Comparison of ENCODE assay signal across 27 cellular contexts in the genomic region with DNA sequence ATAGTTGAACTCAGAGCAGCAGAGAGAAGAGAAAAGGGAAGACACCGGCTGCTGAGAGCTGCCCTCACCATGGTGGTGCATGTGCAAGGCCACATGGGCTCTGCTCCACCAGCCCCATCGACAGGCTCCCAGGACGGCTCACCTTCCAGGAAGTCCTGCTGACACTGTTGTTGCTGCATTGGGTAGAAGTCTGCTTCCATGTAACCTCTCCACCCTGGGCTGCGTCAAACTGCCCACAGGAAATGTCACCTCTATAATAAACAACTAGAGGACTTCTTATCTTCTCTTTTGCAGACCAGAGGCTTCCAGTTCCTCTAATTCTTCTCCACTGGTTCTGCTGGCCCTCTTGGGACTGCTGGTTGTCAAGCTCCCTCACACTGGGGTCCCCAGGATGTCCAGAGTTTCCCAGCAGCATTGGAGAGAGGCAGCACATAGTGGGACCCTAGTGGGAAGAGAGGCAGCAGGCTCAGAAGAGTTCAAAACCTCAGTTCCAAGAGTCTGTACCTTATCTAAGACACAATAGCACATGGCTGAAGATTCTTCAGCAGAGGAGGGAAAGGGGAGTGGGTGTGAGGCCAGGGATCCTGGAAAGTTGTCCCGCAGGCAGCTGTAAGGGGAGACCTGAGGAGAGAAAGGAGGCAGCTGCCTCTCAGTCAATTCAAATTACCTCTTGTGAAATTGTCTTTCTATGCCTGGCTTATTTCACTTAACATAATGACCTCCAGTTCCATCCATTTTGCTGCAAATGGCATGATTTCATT. TPM values are rescaled to one million over a fixed set of nuclear protein-coding genes. Genes with fewer than 3 reads are reported as not detected.
DNase-seq lines count a peak whose midpoint lies in the region; ATAC-seq, FAIRE-seq and TF ChIP-seq lines count a peak whose summit lies in the region.
"Had no signal": no experiment of that assay in that cellular context is flagged by ENCODE, and none has a peak within 500 bp of the region (broad histone marks: within the 10 kb centered on the region; RNA-seq: fewer than 3 reads in every experiment).

No MANE protein-coding gene starts in this region.

- no peak overlapping the region for H3K56ac ChIP-seq in H1 (replicated peaks; ENCODE audit: insufficient read length, low read depth, low read length)

- H3K27me3 Mint-ChIP-seq in activated CD4-positive, alpha-beta memory T cell treated with anti-CD3 and anti-CD28 coated beads, Interleukin-2, amount 10 ng/mL, durations not matched to agents 7 days and 5 days = peaks cover 43% of the 10 kb centered on the region
- H3K27me3 Mint-ChIP-seq in activated CD4-positive, alpha-beta memory T cell treated with anti-CD3 and anti-CD28 coated beads for 36 hours = peaks cover 19% of the 10 kb centered on the region
- peaks cover 4 to 8% of the 10 kb centered on the region in 2 donors for H3K27me3 Mint-ChIP-seq in stimulated activated naive B cell treated with anti-CD40 and anti-IgM and Interleukin-4, amounts not matched to agents 10 μg/mL and 1 μg/mL and 100 μg/mL, for 72 hours
- peaks cover 47% of the 10 kb centered on the region for H3K27me3 Mint-ChIP-seq in chondrocyte (ENCODE audit: low read depth)

- no peak for TF ChIP-seq EP300 in H1 (IDR thresholded peaks at IDR 0.05; ENCODE audit: borderline replicate concordance in 1 of 2, low read depth in 2 of 2, low read length in 2 of 2)

- TF ChIP-seq RAD21 in H1 (IDR thresholded peaks at IDR 0.05 in 1 of 2, conservative IDR thresholded peaks at IDR 0.05 in 1 of 2; ENCODE audit: low read depth in 2 of 2, low read length in 2 of 2) = no peak

- H3K18ac ChIP-seq in H1 (ENCODE audit: extremely low read depth, low read length) = no peak overlapping the region

- H3K79me2 ChIP-seq in H1 (ENCODE audit: control insufficient read depth in 1 of 2, insufficient read depth in 2 of 2, low read length in 2 of 2) = no peaks in the 10 kb centered on the region

- H3K79me1 ChIP-seq in H1 (ENCODE audit: low read depth, low read length) = no peaks in the 10 kb centered on the region

- DNase-seq in activated CD4-positive, alpha-beta memory T cell treated with anti-CD3 and anti-CD28 coated beads, Interleukin-2, amount 10 ng/mL, durations not matched to agents 7 days and 5 days = peak; percentile 38
- no peak for DNase-seq in activated CD4-positive, alpha-beta memory T cell treated with anti-CD3 and anti-CD28 coated beads for 36 hours
- DNase-seq in SKM-1 (lab: John Stamatoyannopoulos, UW; ENCODE audit: unreplicated experiment) (peak; percentile 76), H1 (ENCODE audit: low read depth in 1 of 2, low spot score in 2 of 2) (no peak), chondrocyte (ENCODE audit: low spot score) (no peak)
- DNase-seq in stimulated activated naive B cell treated with anti-CD40 and anti-IgM and Interleukin-4, amounts not matched to agents 10 μg/mL and 1 μg/mL and 100 μg/mL, for 72 hours = no peak
- DNase-seq: activated CD4-positive, alpha-beta T cell treated with anti-CD3 and anti-CD28 coated beads for 4 hours; HCEC 1CT; kidney glomerular epithelial cell; lower lobe of right lung; NCI-H1105 treated with DMSO at 0.1 percent for 48 hours; NCI-H2029 treated with DMSO at 0.1 percent for 48 hours; NCI-H345; NCI-H774; PC-3 had no signal

- WGBS in H1 (ENCODE audit: extremely low coverage in 1 of 2, insufficient coverage in 1 of 2, insufficient read length in 1 of 2, insufficient replicate concordance in 2 of 2, low coverage in 1 of 2, low lambda C conversion rate in 2 of 2, missing lambda C conversion rate in 1 of 2), 2 experiments = 89% methylated on average over 5 of the region's 5 CpGs; no CpG with 5 or more reads in 1 of the 2 experiments

- no peak overlapping the region for H2BK20ac ChIP-seq in H1 (ENCODE audit: low read length)

- no peak overlapping the region for H3K4me2 ChIP-seq in H1 (ENCODE audit: insufficient read depth in 1 of 2, low read depth in 2 of 2, low read length in 2 of 2)
- H3K4me2 ChIP-seq: A549 had no signal

- H3K4me3 ChIP-seq in H1 (ENCODE audit: extremely low read depth in 1 of 4, insufficient read depth in 2 of 4, low read depth in 3 of 4, low read length in 4 of 4) = no peak overlapping the region
- H3K4me3 ChIP-seq: A549, ascending aorta, lower lobe of right lung had no signal

- H2BK12ac ChIP-seq in H1 (ENCODE audit: low read depth, low read length) = no peak overlapping the region

- H3K27ac ChIP-seq in H1 (ENCODE audit: low read depth, low read length) = no peak overlapping the region
- H3K27ac ChIP-seq: A549, ascending aorta, lower lobe of right lung had no signal

- no peak overlapping the region for H3K9ac ChIP-seq in H1 (replicated peaks in 1 of 4; ENCODE audit: extremely low read depth in 1 of 4, low read depth in 3 of 4, low read length in 3 of 4)

- CTCF ChIA-PET in activated CD4-positive, alpha-beta memory T cell treated with anti-CD3 and anti-CD28 coated beads, Interleukin-2, amount 10 ng/mL, durations not matched to agents 7 days and 5 days (lab: Charles Lee) = interaction anchor here (1.3 kb wide), 1 partner anchor 31 kb away, joined by 3 read pairs; no protein-coding TSS in a partner anchor
- CTCF ChIA-PET in activated CD4-positive, alpha-beta memory T cell treated with anti-CD3 and anti-CD28 coated beads for 36 hours (lab: Charles Lee) = no interaction called here
- CTCF ChIA-PET in H1 (lab: Charles Lee; ENCODE audit: partially characterized antibody) = interaction anchor here (1.1 kb wide), 1 partner anchor 136 kb away, joined by 4 read pairs; no protein-coding TSS in a partner anchor

- no peaks in the 10 kb centered on the region for H3K36me3 Mint-ChIP-seq in activated CD4-positive, alpha-beta memory T cell treated with anti-CD3 and anti-CD28 coated beads, Interleukin-2, amount 10 ng/mL, durations not matched to agents 7 days and 5 days (ENCODE audit: low read depth)
- H3K36me3 Mint-ChIP-seq in activated CD4-positive, alpha-beta memory T cell treated with anti-CD3 and anti-CD28 coated beads for 36 hours = no peaks in the 10 kb centered on the region
- H3K36me3 Mint-ChIP-seq in stimulated activated naive B cell treated with anti-CD40 and anti-IgM and Interleukin-4, amounts not matched to agents 10 μg/mL and 1 μg/mL and 100 μg/mL, for 72 hours = no peaks in the 10 kb centered on the region
- no peaks in the 10 kb centered on the region for H3K36me3 Mint-ChIP-seq in chondrocyte (ENCODE audit: low read depth)
- H3K36me3 Mint-ChIP-seq: activated naive CD8-positive, alpha-beta T cell had no signal

- no peak overlapping the region for H3K14ac ChIP-seq in H1 (ENCODE audit: insufficient read length)

- no peaks in the 10 kb centered on the region for H3K27me3 ChIP-seq in H1 (replicated peaks in 1 of 4; ENCODE audit: control insufficient read depth in 3 of 4, extremely low read depth in 1 of 4, insufficient read depth in 3 of 4, low read length in 3 of 4)
- H3K27me3 ChIP-seq: ascending aorta had no signal

- FAIRE-seq in H1 (lab: Jason Lieb, UNC) = no peak
- FAIRE-seq: A549 had no signal

- ATAC-seq in stimulated activated naive B cell treated with anti-CD40 and anti-IgM and Interleukin-4, amounts not matched to agents 10 μg/mL and 1 μg/mL and 100 μg/mL, for 72 hours (replicated peaks) = peak; percentile 48 to 53
- ATAC-seq in HG02938 (IDR thresholded peaks at IDR 0.05; ENCODE audit: unreplicated experiment) = no peak
- ATAC-seq in HG03045 (IDR thresholded peaks at IDR 0.05; ENCODE audit: unreplicated experiment) = no peak
- ATAC-seq: A549, PC-3, Right ventricle myocardium inferior had no signal

- H3K4me1 Mint-ChIP-seq in activated CD4-positive, alpha-beta memory T cell treated with anti-CD3 and anti-CD28 coated beads, Interleukin-2, amount 10 ng/mL, durations not matched to agents 7 days and 5 days = peaks cover 35% of the 10 kb centered on the region
- no peaks in the 10 kb centered on the region for H3K4me1 Mint-ChIP-seq in activated CD4-positive, alpha-beta memory T cell treated with anti-CD3 and anti-CD28 coated beads for 36 hours (ENCODE audit: low read depth)
- H3K4me1 Mint-ChIP-seq in stimulated activated naive B cell treated with anti-CD40 and anti-IgM and Interleukin-4, amounts not matched to agents 10 μg/mL and 1 μg/mL and 100 μg/mL, for 72 hours = peaks cover 2 to 8% of the 10 kb centered on the region in 2 donors
- H3K4me1 Mint-ChIP-seq in chondrocyte (ENCODE audit: low read depth) = no peaks in the 10 kb centered on the region

- H3K9me3 ChIP-seq in H1 (ENCODE audit: insufficient read depth in 2 of 2, low read depth in 1 of 2, low read length in 1 of 2) = no peaks in the 10 kb centered on the region
- H3K9me3 ChIP-seq: A549, ascending aorta, lower lobe of right lung had no signal

- no peaks in the 10 kb centered on the region for H3K9me3 Mint-ChIP-seq in activated CD4-positive, alpha-beta memory T cell treated with anti-CD3 and anti-CD28 coated beads, Interleukin-2, amount 10 ng/mL, durations not matched to agents 7 days and 5 days
- H3K9me3 Mint-ChIP-seq in activated CD4-positive, alpha-beta memory T cell treated with anti-CD3 and anti-CD28 coated beads for 36 hours = no peaks in the 10 kb centered on the region
- no peaks in the 10 kb centered on the region for H3K9me3 Mint-ChIP-seq in stimulated activated naive B cell treated with anti-CD40 and anti-IgM and Interleukin-4, amounts not matched to agents 10 μg/mL and 1 μg/mL and 100 μg/mL, for 72 hours
- H3K9me3 Mint-ChIP-seq in chondrocyte (ENCODE audit: low read depth) = no peaks in the 10 kb centered on the region
- H3K9me3 Mint-ChIP-seq: dendritic cell treated with granulocyte-macrophage colony-stimulating factor and Interleukin-4, amounts not matched to agents 40 ng/mL and 50 ng/mL, for 4 days had no signal

- H2BK15ac ChIP-seq in H1 (ENCODE audit: low read length) = no peak overlapping the region

- H2BK120ac ChIP-seq in H1 (replicated peaks; ENCODE audit: low read depth, low read length) = no peak overlapping the region

- H3K36me3 ChIP-seq in H1 (ENCODE audit: control insufficient read depth in 2 of 4, insufficient read depth in 4 of 4, low read length in 3 of 4) = no peaks in the 10 kb centered on the region
- H3K36me3 ChIP-seq: ascending aorta, lower lobe of right lung had no signal

- no peak overlapping the region for H3K27ac Mint-ChIP-seq in activated CD4-positive, alpha-beta memory T cell treated with anti-CD3 and anti-CD28 coated beads, Interleukin-2, amount 10 ng/mL, durations not matched to agents 7 days and 5 days
- no peak overlapping the region for H3K27ac Mint-ChIP-seq in activated CD4-positive, alpha-beta memory T cell treated with anti-CD3 and anti-CD28 coated beads for 36 hours
- no peak overlapping the region for H3K27ac Mint-ChIP-seq in stimulated activated naive B cell treated with anti-CD40 and anti-IgM and Interleukin-4, amounts not matched to agents 10 μg/mL and 1 μg/mL and 100 μg/mL, for 72 hours
- H3K27ac Mint-ChIP-seq in chondrocyte (ENCODE audit: unreplicated experiment) = no peak overlapping the region
- H3K27ac Mint-ChIP-seq: activated naive CD8-positive, alpha-beta T cell; B cell; dendritic cell treated with granulocyte-macrophage colony-stimulating factor and Interleukin-4, amounts not matched to agents 40 ng/mL and 50 ng/mL, for 4 days had no signal

- no peaks in the 10 kb centered on the region for H4K20me1 ChIP-seq in H1 (replicated peaks in 1 of 2; ENCODE audit: control insufficient read depth in 1 of 2, insufficient read depth in 2 of 2, low read length in 2 of 2)

- H3K4ac ChIP-seq in H1 (replicated peaks; ENCODE audit: insufficient read length, low read depth, low read length) = no peak overlapping the region

- no peak for TF ChIP-seq POLR2A in H1 (IDR thresholded peaks at IDR 0.05; ENCODE audit: control extremely low read depth in 1 of 2, low read depth in 2 of 2, low read length in 2 of 2)

- no peak overlapping the region for H3K23ac ChIP-seq in H1 (ENCODE audit: insufficient read length)

- TF ChIP-seq CTCF in H1 (IDR thresholded peaks at IDR 0.05; ENCODE audit: control extremely low read depth in 1 of 3, insufficient read depth in 1 of 3, low read depth in 1 of 3, low read length in 3 of 3) (no peak), chondrocyte (IDR thresholded peaks at IDR 0.05) (no peak)

- H2AFZ ChIP-seq in H1 (ENCODE audit: low read length) = no peak overlapping the region

- no peak overlapping the region for H4K5ac ChIP-seq in H1 (ENCODE audit: insufficient read length, low read depth, low read length)

- H3K4me3 Mint-ChIP-seq in activated CD4-positive, alpha-beta memory T cell treated with anti-CD3 and anti-CD28 coated beads, Interleukin-2, amount 10 ng/mL, durations not matched to agents 7 days and 5 days = no peak overlapping the region
- no peak overlapping the region for H3K4me3 Mint-ChIP-seq in activated CD4-positive, alpha-beta memory T cell treated with anti-CD3 and anti-CD28 coated beads for 36 hours
- no peak overlapping the region for H3K4me3 Mint-ChIP-seq in stimulated activated naive B cell treated with anti-CD40 and anti-IgM and Interleukin-4, amounts not matched to agents 10 μg/mL and 1 μg/mL and 100 μg/mL, for 72 hours
- H3K4me3 Mint-ChIP-seq in chondrocyte (ENCODE audit: unreplicated experiment) = no peak overlapping the region
- H3K4me3 Mint-ChIP-seq: activated naive CD8-positive, alpha-beta T cell; B cell; dendritic cell treated with granulocyte-macrophage colony-stimulating factor and Interleukin-4, amounts not matched to agents 40 ng/mL and 50 ng/mL, for 4 days had no signal

- no peak overlapping the region for H2BK5ac ChIP-seq in H1 (ENCODE audit: low read depth, low read length)

- H2AK5ac ChIP-seq in H1 (ENCODE audit: low read depth, low read length) = no peak overlapping the region

- no peak overlapping the region for H4K91ac ChIP-seq in H1 (replicated peaks; ENCODE audit: insufficient read length, low read length)

- no peak overlapping the region for H4K8ac ChIP-seq in H1 (ENCODE audit: extremely low read depth, insufficient read depth, low read length)

- intact Hi-C loops in activated CD4-positive, alpha-beta memory T cell treated with anti-CD3 and anti-CD28 coated beads for 36 hours (cut with micrococcal nuclease) = no loop called here

- H3K4me1 ChIP-seq in H1 (replicated peaks in 1 of 4; ENCODE audit: control insufficient read depth in 3 of 4, insufficient read depth in 4 of 4, low read length in 3 of 4) = peaks cover 0 to 4% (median 1%) of the 10 kb centered on the region in 4 experiments; a peak in 3 of 7 replicates
- H3K4me1 ChIP-seq: A549, ascending aorta, lower lobe of right lung had no signal

- no peaks in the 10 kb centered on the region for H3K23me2 ChIP-seq in H1 (ENCODE audit: low read depth, low read length)

- POLR2A ChIA-PET in activated CD4-positive, alpha-beta memory T cell treated with anti-CD3 and anti-CD28 coated beads, Interleukin-2, amount 10 ng/mL, durations not matched to agents 7 days and 5 days (lab: Charles Lee) = interaction anchor here (2.1 kb wide), 1 partner anchor 133 kb away, joined by 9 read pairs; no protein-coding TSS in a partner anchor
- POLR2A ChIA-PET in activated CD4-positive, alpha-beta memory T cell treated with anti-CD3 and anti-CD28 coated beads for 36 hours (lab: Charles Lee) = no interaction called here
- POLR2A ChIA-PET in H1 (lab: Charles Lee; ENCODE audit: partially characterized antibody) = interaction anchor here (0.6 kb wide), 1 partner anchor 75 kb away, joined by 3 read pairs; no protein-coding TSS in a partner anchor

RNA-seq across cellular contexts. Expression of a gene that starts 5.8 kb away (rescaled TPM):
- total RNA-seq in activated CD4-positive, alpha-beta memory T cell treated with anti-CD3 and anti-CD28 coated beads, Interleukin-2, amount 10 ng/mL, durations not matched to agents 7 days and 5 days = 1 to 10 TPM; 1.2 to 1.9 TPM
- total RNA-seq in activated CD4-positive, alpha-beta memory T cell treated with anti-CD3 and anti-CD28 coated beads for 36 hours = not detected
- total RNA-seq in H1 (2021; fragmentation: NEBNext Ultra II Directional; extraction: Animal tissue kit (Norgen Biotek cat#: 25700)) = not detected in 2 replicates
- not detected in 2 replicates for polyA plus RNA-seq in H1 (2011; rRNA removed)
- not detected for polyA plus RNA-seq in H1 (2011; cell fraction: cytosol; rRNA removed)
- polyA plus RNA-seq in H1 (2011; cell fraction: nucleus; rRNA removed) = not detected
- not detected in 4 replicates for polyA plus RNA-seq in H1 (2012, experiment 1 of 2)
- not detected for polyA plus RNA-seq in H1 (2012, experiment 2 of 2)
- not detected for polyA plus RNA-seq in H1 (2013, experiment 1 of 2)
- polyA plus RNA-seq in H1 (2013, experiment 2 of 2) = not detected
- polyA minus RNA-seq in H1 (2011; rRNA and poly(A)+ RNA removed) = not detected in 2 replicates
- polyA minus RNA-seq in H1 (2011; cell fraction: cytosol; rRNA and poly(A)+ RNA removed) = not detected
- polyA minus RNA-seq in H1 (2011; cell fraction: nucleus; rRNA and poly(A)+ RNA removed) = not detected
- not detected in 3 replicates for total RNA-seq in chondrocyte
- total RNA-seq: ascending aorta, B cell, cardiac septum, lower lobe of right lung, pulmonary artery endothelial cell, Right ventricle myocardium inferior, skeletal muscle tissue, urinary bladder had no signal
- polyA plus RNA-seq: A549, urinary bladder had no signal

RNA-seq across cellular contexts. Expression of a gene that starts 28.4 kb away (rescaled TPM):
- 10 to 100 TPM; 20.0 to 20.7 TPM for total RNA-seq in activated CD4-positive, alpha-beta memory T cell treated with anti-CD3 and anti-CD28 coated beads, Interleukin-2, amount 10 ng/mL, durations not matched to agents 7 days and 5 days
- 1 to 10 TPM in 1 of 2 experiments, under 1 TPM in 1; 0.80 to 1.3 TPM for total RNA-seq in activated CD4-positive, alpha-beta memory T cell treated with anti-CD3 and anti-CD28 coated beads for 36 hours
- not detected in 2 replicates for total RNA-seq in H1 (2021; fragmentation: NEBNext Ultra II Directional; extraction: Animal tissue kit (Norgen Biotek cat#: 25700))
- polyA plus RNA-seq in H1 (2011; rRNA removed) = not detected in 2 replicates
- not detected for polyA plus RNA-seq in H1 (2011; cell fraction: cytosol; rRNA removed)
- polyA plus RNA-seq in H1 (2011; cell fraction: nucleus; rRNA removed) = 0.03 TPM
- not detected in 4 replicates for polyA plus RNA-seq in H1 (2012, experiment 1 of 2)
- not detected for polyA plus RNA-seq in H1 (2012, experiment 2 of 2)
- polyA plus RNA-seq in H1 (2013, experiment 1 of 2) = 0.04 TPM
- polyA plus RNA-seq in H1 (2013, experiment 2 of 2) = 0.04 TPM
- 0.09 TPM in 1 of 2 replicates, not detected in the other for polyA minus RNA-seq in H1 (2011; rRNA and poly(A)+ RNA removed)
- not detected for polyA minus RNA-seq in H1 (2011; cell fraction: cytosol; rRNA and poly(A)+ RNA removed)
- polyA minus RNA-seq in H1 (2011; cell fraction: nucleus; rRNA and poly(A)+ RNA removed) = not detected
- total RNA-seq in chondrocyte = not detected in 3 replicates
- total RNA-seq: pulmonary artery endothelial cell had no signal

Comparison
In these comparisons a context has a peak if more than half of its experiments do, and no peak if none do; other contexts are left out.
1. DNase-seq: peak in activated CD4-positive, alpha-beta memory T cell treated with anti-CD3 and anti-CD28 coated beads, Interleukin-2, amount 10 ng/mL, durations not matched to agents 7 days and 5 days (single experiment) and SKM-1 (single experiment); none in activated CD4-positive, alpha-beta memory T cell treated with anti-CD3 and anti-CD28 coated beads for 36 hours (single experiment), H1 (0 of 2), stimulated activated naive B cell treated with anti-CD40 and anti-IgM and Interleukin-4, amounts not matched to agents 10 μg/mL and 1 μg/mL and 100 μg/mL, for 72 hours (single experiment) and chondrocyte (single experiment).
2. RNA of a gene that starts 28.4 kb away (total RNA-seq): 20.0 to 20.7 TPM in activated CD4-positive, alpha-beta memory T cell treated with anti-CD3 and anti-CD28 coated beads, Interleukin-2, amount 10 ng/mL, durations not matched to agents 7 days and 5 days; 0.80 to 1.3 TPM in activated CD4-positive, alpha-beta memory T cell treated with anti-CD3 and anti-CD28 coated beads for 36 hours, not detected in H1 and not detected in chondrocyte; every median in the first group is over 4 times any median in the second.
3. ATAC-seq: peak in stimulated activated naive B cell treated with anti-CD40 and anti-IgM and Interleukin-4, amounts not matched to agents 10 μg/mL and 1 μg/mL and 100 μg/mL, for 72 hours (2 of 2); none in HG02938 (single experiment) and HG03045 (single experiment).